ENCODE assay signal across 8 cellular contexts in genomic region chr1:53195913-53196484, GRCh38. TPM values are rescaled to one million over a fixed set of nuclear protein-coding genes. Genes with fewer than 3 reads are reported as not detected.
A peak's percentile ranks its signal among the peaks of the same experiment; 100 is the strongest.
DNase-seq lines count a peak whose midpoint lies in the region; ATAC-seq and TF ChIP-seq lines count a peak whose summit lies in the region.

No MANE protein-coding gene starts in this region.

- no peaks in the 10 kb centered on the region for H4K20me1 ChIP-seq in HCT116 (ENCODE audit: insufficient read depth)

- no TSS peak for BruUV-seq in HCT116 (replicated peaks; lab: Mats Ljungman, UMichigan)

- CTCF ChIA-PET in HCT116 (lab: Charles Lee): interaction anchor here (4.7 kb wide), 1 partner anchor 13 kb away, joined by 15 read pairs; no protein-coding TSS in a partner anchor

- H3K36me3 ChIP-seq in GM06990 (ENCODE audit: control insufficient read depth, insufficient read depth, low read length) (no peaks in the 10 kb centered on the region), HCT116 (ENCODE audit: control insufficient read depth in 1 of 2, insufficient read depth in 2 of 2, low read length in 2 of 2) (no peaks in the 10 kb centered on the region), gastroesophageal sphincter (peaks cover 0 to 5% of the 10 kb centered on the region in 2 donors), gastrocnemius medialis (no peaks in the 10 kb centered on the region)

- no peak for TF ChIP-seq POLR2A in HCT116 (IDR thresholded peaks at IDR 0.05; ENCODE audit: borderline replicate concordance, extremely low read depth, insufficient read depth, insufficient read length)
- no peak for TF ChIP-seq POLR2A in gastroesophageal sphincter (IDR thresholded peaks at IDR 0.05)
- TF ChIP-seq POLR2A in gastrocnemius medialis (IDR thresholded peaks at IDR 0.05): no peak

- no peaks in the 10 kb centered on the region for H3K9me2 ChIP-seq in HCT116 (ENCODE audit: insufficient read depth)

- H3K27me3 ChIP-seq in GM06990 (replicated peaks; ENCODE audit: control insufficient read depth, insufficient read depth, low read length): no peaks in the 10 kb centered on the region
- no peaks in the 10 kb centered on the region for H3K27me3 ChIP-seq in HCT116 (ENCODE audit: insufficient read depth, low read length)
- H3K27me3 ChIP-seq in gastroesophageal sphincter: no peaks in the 10 kb centered on the region
- no peaks in the 10 kb centered on the region for H3K27me3 ChIP-seq in gastrocnemius medialis

- peaks cover 15% of the 10 kb centered on the region for H3K36me3 Mint-ChIP-seq in T-helper 17 cell (ENCODE audit: low read depth)

- TF ChIP-seq CTCF in GM06990 (IDR thresholded peaks at IDR 0.05; ENCODE audit: insufficient read depth, low read length, poor library complexity, severe bottlenecking) (no peak), HCT116 (IDR thresholded peaks at IDR 0.05 in 2 of 3, conservative IDR thresholded peaks at IDR 0.05 in 1 of 3; ENCODE audit: borderline replicate concordance in 1 of 3, insufficient read depth in 1 of 3, low read depth in 2 of 3, low read length in 2 of 3) (no peak), gastroesophageal sphincter (IDR thresholded peaks at IDR 0.05) (no peak), gastrocnemius medialis (IDR thresholded peaks at IDR 0.05 in 4 of 5, conservative IDR thresholded peaks at IDR 0.05 in 1 of 5) (no peak)

- TF ChIP-seq EP300 in gastroesophageal sphincter (IDR thresholded peaks at IDR 0.05): no peak

- peak overlapping the region; percentile 98 for H3K27ac Mint-ChIP-seq in T-helper 17 cell

- DNase-seq in GM06990 (ENCODE audit: extremely low read depth, insufficient read length): no peak
- no peak for DNase-seq in HCT116 (ENCODE audit: low read depth, low spot score)
- DNase-seq in T-helper 17 cell: no peak
- no peak for DNase-seq in gastrocnemius medialis
- no peak for DNase-seq in D341Med (ENCODE audit: low spot score)
- no peak for DNase-seq in NCI-H1436 (lab: John Stamatoyannopoulos, UW)

- H3K4me3 ChIP-seq in GM06990 (replicated peaks; ENCODE audit: low read depth, low read length) (peak overlapping the region; percentile 86), HCT116 (replicated peaks in 1 of 2; ENCODE audit: low read depth in 1 of 2, low read length in 2 of 2) (peak overlapping the region; percentile 66 to 83), gastroesophageal sphincter (peak overlapping the region; percentile 66 to 90), gastrocnemius medialis (peak overlapping the region; percentile 83 to 94 (median 88))

- ATAC-seq in HCT116: no peak
- peak; percentile 43 for ATAC-seq in T-helper 17 cell
- peak; percentile 7 for ATAC-seq in gastroesophageal sphincter
- ATAC-seq in gastrocnemius medialis: peak in 1 of 2 donors; percentile 25
- no peak for ATAC-seq in GM18519 (IDR thresholded peaks at IDR 0.05; ENCODE audit: low FRiP score, unreplicated experiment)

- no peak for TF ChIP-seq RAD21 in HCT116 (IDR thresholded peaks at IDR 0.05; ENCODE audit: low read depth)

- 28 to 33% methylated on average over 9 to 11 of the region's 11 CpGs for WGBS in gastroesophageal sphincter (ENCODE audit: low coverage in 1 of 2), 2 donors

- peak overlapping the region; percentile 93 for H3K4me2 ChIP-seq in HCT116 (ENCODE audit: low read length)

- H3K4me1 ChIP-seq in HCT116 (ENCODE audit: control insufficient read depth in 1 of 2, insufficient read depth in 2 of 2, low read length in 2 of 2) (peaks cover 10 to 24% of the 10 kb centered on the region in 2 experiments), gastroesophageal sphincter (peaks cover 10 to 43% (median 15%) of the 10 kb centered on the region in 3 donors), gastrocnemius medialis (peaks cover 27 to 30% of the 10 kb centered on the region in 2 donors)

- in situ Hi-C loops in gastrocnemius medialis (cut with MboI; ENCODE audit: low sequenced_read_pairs in 4 of 4): loop anchor here in 3 of 4 donors (25.0 kb wide), 2 partner anchors 284 to 484 kb away; partner anchors contain the start of gene ECHDC2 (in 2 of the 3)

- intact Hi-C loops in HCT116 (cut with micrococcal nuclease) (no loop called here), gastrocnemius medialis (cut with DNase I; ENCODE audit: low total_unique reads) (loop anchor here (1.0 to 5.0 kb wide), 3 partner anchors 24 to 751 kb away; partner anchors contain the start of genes CZIB, IFT25, LRRC42 and MAGOH)

- RAD21 ChIA-PET in HCT116 (lab: Charles Lee; ENCODE audit: low non-redundant PET in 1 of 2, low total read pairs in 2 of 2, uncharacterized antibody in 2 of 2, unreplicated experiment in 2 of 2): no interaction called here

- H3K27ac ChIP-seq in HCT116 (ENCODE audit: low read depth, low read length): no peak overlapping the region
- peak overlapping the region; percentile 22 to 99 (median 97) for H3K27ac ChIP-seq in gastroesophageal sphincter
- H3K27ac ChIP-seq in gastrocnemius medialis: peak overlapping the region; percentile 88 to 98 (median 96)

- peaks cover 23% of the 10 kb centered on the region for H3K4me1 Mint-ChIP-seq in T-helper 17 cell

- H2AFZ ChIP-seq in HCT116 (ENCODE audit: low read depth, low read length, poor library complexity, severe bottlenecking): peak overlapping the region; percentile 83

- H3K9ac ChIP-seq in HCT116 (ENCODE audit: low read length): peak overlapping the region; percentile 91

- H3K9me3 ChIP-seq in HCT116 (ENCODE audit: control insufficient read depth in 1 of 2, insufficient read depth in 1 of 2, low read depth in 1 of 2, low read length in 2 of 2): no peaks in the 10 kb centered on the region
- peaks cover 3% of the 10 kb centered on the region for H3K9me3 ChIP-seq in T-helper 17 cell (ENCODE audit: control insufficient read depth, low read length, poor library complexity, severe bottlenecking)
- H3K9me3 ChIP-seq in gastroesophageal sphincter: no peaks in the 10 kb centered on the region
- H3K9me3 ChIP-seq in gastrocnemius medialis: no peaks in the 10 kb centered on the region

- POLR2A ChIA-PET in HCT116 (lab: Charles Lee): no interaction called here

- H3K4me3 Mint-ChIP-seq in T-helper 17 cell: peak overlapping the region; percentile 92

- H3K79me2 ChIP-seq in HCT116 (ENCODE audit: insufficient read depth, low read length): peaks cover 18% of the 10 kb centered on the region

- H3K27me3 Mint-ChIP-seq in T-helper 17 cell: no peaks in the 10 kb centered on the region

TF ChIP-seq in HCT116, 20 proteins besides CTCF, POLR2A, EP300 and RAD21:
- TF ChIP-seq ZBTB33 (IDR thresholded peaks at IDR 0.05; ENCODE audit: extremely low read depth, insufficient replicate concordance, low read length) (no peak), JUND (IDR thresholded peaks at IDR 0.05) (no peak)

RNA-seq across cellular contexts. Expression of gene CPT2, which starts 0.6 kb away (rescaled TPM):
- total RNA-seq in HCT116 (2021; ENCODE audit: unreplicated experiment) (18.1 TPM), T-helper 17 cell (1 to 10 TPM; 9.2 to 9.5 TPM), gastroesophageal sphincter (10 to 100 TPM; 15.3 to 19.9 (median 17.2) TPM), gastrocnemius medialis (10 to 100 TPM; 13.3 to 30.6 (median 26.6) TPM)
- 9.1 and 12.6 TPM in 2 replicates for polyA plus RNA-seq in HCT116 (2012)

RNA-seq across cellular contexts. Expression of gene CZIB, which starts 24.4 kb away (rescaled TPM):
- total RNA-seq in HCT116 (2021; ENCODE audit: unreplicated experiment) (43.1 TPM), T-helper 17 cell (10 to 100 TPM; 28.7 to 38.6 TPM), gastroesophageal sphincter (100 to 1,000 TPM in 1 of 4 donors, 10 to 100 TPM in 3; 58.8 to 103 (median 84.4) TPM), gastrocnemius medialis (10 to 100 TPM; 38.3 to 51.4 (median 44.9) TPM)
- polyA plus RNA-seq in HCT116 (2012): 30.5 and 38.8 TPM in 2 replicates

RNA-seq across cellular contexts. Expression of gene MAGOH, which starts 42.3 kb away (rescaled TPM):
- total RNA-seq in HCT116 (2021; ENCODE audit: unreplicated experiment) (63.7 TPM), T-helper 17 cell (10 to 100 TPM; 49.3 to 57.6 TPM), gastroesophageal sphincter (10 to 100 TPM; 30.2 to 49.4 (median 32.7) TPM), gastrocnemius medialis (10 to 100 TPM; 12.9 to 34.3 (median 19.8) TPM)
- polyA plus RNA-seq in HCT116 (2012): 83.9 and 101 TPM in 2 replicates

RNA-seq across cellular contexts. Expression of gene SLC1A7, which starts 53.6 kb away (rescaled TPM):
- total RNA-seq in HCT116 (2021; ENCODE audit: unreplicated experiment): not detected
- polyA plus RNA-seq in HCT116 (2012): 0.03 TPM in 1 of 2 replicates, not detected in the other
- not detected for total RNA-seq in T-helper 17 cell
- total RNA-seq in gastroesophageal sphincter: 1 to 10 TPM in 1 of 4 donors, under 1 TPM in 2, not detected in 1; 0.54 to 1.6 (median 0.62) TPM
- total RNA-seq in gastrocnemius medialis: 1 to 10 TPM in 1 of 4 donors, under 1 TPM in 2, not detected in 1; 0.24 to 1.1 (median 0.25) TPM

Comparison
In these comparisons a context has a peak if more than half of its experiments do, and no peak if none do; other contexts are left out.
1. ATAC-seq: peak in T-helper 17 cell (single experiment) and gastroesophageal sphincter (single experiment); none in HCT116 (single experiment) and GM18519 (single experiment).
2. Peak in every context shown above with its lines, with median percentiles within 50 percentile points of each other: H3K4me3 ChIP-seq.